In genomic region chr4:174545268-174545667, GRCh38 we compare ENCODE assay signal across 8 cellular contexts. TPM values are rescaled to one million over a fixed set of nuclear protein-coding genes. Genes with fewer than 3 reads are reported as not detected.
"Had no signal": no experiment of that assay in that cellular context is flagged by ENCODE, and none has a peak within 500 bp of the region (broad histone marks: within the 10 kb centered on the region; RNA-seq: fewer than 3 reads in every experiment).

No MANE protein-coding gene starts in this region.

- H3K4me3 ChIP-seq: GM12878 had no signal

- ATAC-seq: GM12878 had no signal

- DNase-seq: GDM1, GF-D8 had no signal

- FAIRE-seq: GM12878, GM12891, GM12892, GM18507, GM19239 had no signal

RNA-seq across cellular contexts. Expression of gene HPGD, which starts 23.0 kb away (rescaled TPM):
- total RNA-seq: G401 had no signal
